12 cellular contexts compared by ENCODE assay signal in genomic region chr4:88533937-88534750, GRCh38. TPM values are rescaled to one million over a fixed set of nuclear protein-coding genes. Genes with fewer than 3 reads are reported as not detected.
A peak's percentile ranks its signal among the peaks of the same experiment; 100 is the strongest.
DNase-seq lines count a peak whose midpoint lies in the region; FAIRE-seq and TF ChIP-seq lines count a peak whose summit lies in the region.
"Had no signal": no experiment of that assay in that cellular context is flagged by ENCODE, and none has a peak within 500 bp of the region (broad histone marks: within the 10 kb centered on the region; RNA-seq: fewer than 3 reads in every experiment).

No MANE protein-coding gene starts in this region.

- H3K4me3 Mint-ChIP-seq in activated CD4-positive, alpha-beta T cell treated with anti-CD3 and anti-CD28 coated beads, Interleukin-2, amount 10 ng/mL, durations not matched to agents 24 days and 14 days, result no peak overlapping the region
- H3K4me3 Mint-ChIP-seq: natural killer cell; stimulated activated naive B cell treated with anti-CD40 and anti-IgM and Interleukin-4, amounts not matched to agents 10 μg/mL and 1 μg/mL and 100 μg/mL, for 72 hours had no signal

- peak overlapping the region; percentile 81 for H3K9ac ChIP-seq in endothelial cell of umbilical vein (replicated peaks; ENCODE audit: extremely low read depth, insufficient read depth, low read length)

- H3K9me3 ChIP-seq in endothelial cell of umbilical vein (replicated peaks; ENCODE audit: control insufficient read depth, insufficient read depth, low read length) (no peaks in the 10 kb centered on the region), osteoblast (ENCODE audit: low read depth, low read length) (no peaks in the 10 kb centered on the region), prostate gland (no peaks in the 10 kb centered on the region)

- H3K27ac Mint-ChIP-seq in activated CD4-positive, alpha-beta T cell treated with anti-CD3 and anti-CD28 coated beads, Interleukin-2, amount 10 ng/mL, durations not matched to agents 24 days and 14 days, result no peak overlapping the region
- H3K27ac Mint-ChIP-seq: natural killer cell; stimulated activated naive B cell treated with anti-CD40 and anti-IgM and Interleukin-4, amounts not matched to agents 10 μg/mL and 1 μg/mL and 100 μg/mL, for 72 hours had no signal

- H3K4me3 ChIP-seq in endothelial cell of umbilical vein (replicated peaks in 1 of 3; ENCODE audit: insufficient read depth in 1 of 3, low read depth in 1 of 3, low read length in 3 of 3), result peak overlapping the region in 1 of 3 experiments; percentile 35
- H3K4me3 ChIP-seq in osteoblast (ENCODE audit: insufficient read depth, low read length), result peak overlapping the region; percentile 56
- no peak overlapping the region for H3K4me3 ChIP-seq in prostate gland

- TF ChIP-seq POLR2A in endothelial cell of umbilical vein (IDR thresholded peaks at IDR 0.05; ENCODE audit: low read depth, low read length) (no peak), prostate gland (IDR thresholded peaks at IDR 0.05) (no peak)

- no peaks in the 10 kb centered on the region for H3K27me3 ChIP-seq in endothelial cell of umbilical vein (ENCODE audit: control insufficient read depth in 2 of 2, insufficient read depth in 2 of 2, low read length in 2 of 2)
- no peaks in the 10 kb centered on the region for H3K27me3 ChIP-seq in osteoblast (ENCODE audit: insufficient read depth, low read length)
- H3K27me3 ChIP-seq in prostate gland (replicated peaks; ENCODE audit: insufficient read depth), result no peaks in the 10 kb centered on the region

- no peaks in the 10 kb centered on the region for H3K9me3 Mint-ChIP-seq in activated CD4-positive, alpha-beta T cell treated with anti-CD3 and anti-CD28 coated beads, Interleukin-2, amount 10 ng/mL, durations not matched to agents 24 days and 14 days
- H3K9me3 Mint-ChIP-seq: natural killer cell; stimulated activated naive B cell treated with anti-CD40 and anti-IgM and Interleukin-4, amounts not matched to agents 10 μg/mL and 1 μg/mL and 100 μg/mL, for 72 hours had no signal

- H4K20me1 ChIP-seq in endothelial cell of umbilical vein (replicated peaks; ENCODE audit: control insufficient read depth, extremely low read depth, insufficient read depth, low read length), result no peaks in the 10 kb centered on the region
- no peaks in the 10 kb centered on the region for H4K20me1 ChIP-seq in osteoblast (ENCODE audit: insufficient read depth, low read length)

- POLR2A ChIA-PET in endothelial cell of umbilical vein (lab: Charles Lee), result no interaction called here

- CTCF ChIA-PET in endothelial cell of umbilical vein (lab: Charles Lee), result interaction anchor here (0.9 to 16.6 kb wide), 13 partner anchors 11 to 490 kb away, joined by 3 to 368 read pairs (median 4); partner anchors contain the start of gene PYURF

- 59% methylated on average over 4 of the region's 4 CpGs for WGBS in prostate gland

- DNase-seq in GM04503 (ENCODE audit: low read depth), result peak; percentile 81
- DNase-seq in RKO (ENCODE audit: low spot score), result peak; percentile 99
- peak; percentile 83 for DNase-seq in endothelial cell of umbilical vein (ENCODE audit: low read depth, low spot score)
- peak; percentile 62 for DNase-seq in osteoblast (ENCODE audit: insufficient read length, low spot score, missing footprints)
- DNase-seq in HT-29 (ENCODE audit: low spot score), result no peak
- DNase-seq in activated CD4-positive, alpha-beta T cell treated with anti-CD3 and anti-CD28 coated beads, Interleukin-2, amount 10 ng/mL, durations not matched to agents 24 days and 14 days, result no peak
- no peak for DNase-seq in prostate gland (ENCODE audit: low spot score)
- no peak for DNase-seq in NCI-H2029 treated with DMSO at 0.1 percent for 48 hours (lab: John Stamatoyannopoulos, UW)
- DNase-seq: natural killer cell; NCI-H1092 treated with DMSO at 0.1 percent for 48 hours; stimulated activated naive B cell treated with anti-CD40 and anti-IgM and Interleukin-4, amounts not matched to agents 10 μg/mL and 1 μg/mL and 100 μg/mL, for 72 hours; T1000 had no signal

- no peaks in the 10 kb centered on the region for H3K36me3 Mint-ChIP-seq in activated CD4-positive, alpha-beta T cell treated with anti-CD3 and anti-CD28 coated beads, Interleukin-2, amount 10 ng/mL, durations not matched to agents 24 days and 14 days (ENCODE audit: low read depth)
- H3K36me3 Mint-ChIP-seq: natural killer cell; stimulated activated naive B cell treated with anti-CD40 and anti-IgM and Interleukin-4, amounts not matched to agents 10 μg/mL and 1 μg/mL and 100 μg/mL, for 72 hours had no signal

- TF ChIP-seq CTCF in endothelial cell of umbilical vein (IDR thresholded peaks at IDR 0.05; ENCODE audit: extremely low read depth in 1 of 2, insufficient read depth in 1 of 2, low read depth in 1 of 2, low read length in 2 of 2), result no peak
- no peak for TF ChIP-seq CTCF in osteoblast (IDR thresholded peaks at IDR 0.05; ENCODE audit: extremely low read depth, low read depth, low read length)
- TF ChIP-seq CTCF in prostate gland (IDR thresholded peaks at IDR 0.05), result no peak

- dilution Hi-C loops in endothelial cell of umbilical vein (cut with MboI; ENCODE audit: extremely low pct_ligation_motif_present, low sequenced_read_pairs), result no loop called here

- no peaks in the 10 kb centered on the region for H3K27me3 Mint-ChIP-seq in activated CD4-positive, alpha-beta T cell treated with anti-CD3 and anti-CD28 coated beads, Interleukin-2, amount 10 ng/mL, durations not matched to agents 24 days and 14 days

- peaks cover 38% of the 10 kb centered on the region for H3K4me1 ChIP-seq in endothelial cell of umbilical vein (ENCODE audit: control insufficient read depth, extremely low read depth, insufficient read depth, low read length)
- peaks cover 24% of the 10 kb centered on the region for H3K4me1 ChIP-seq in osteoblast (ENCODE audit: insufficient read depth, low read length)
- no peaks in the 10 kb centered on the region for H3K4me1 ChIP-seq in prostate gland (replicated peaks)

- H2AFZ ChIP-seq in endothelial cell of umbilical vein (ENCODE audit: low read depth, low read length), result no peak overlapping the region
- peak overlapping the region; percentile 42 for H2AFZ ChIP-seq in osteoblast (ENCODE audit: low read length)

- H3K79me2 ChIP-seq in endothelial cell of umbilical vein (ENCODE audit: control insufficient read depth, insufficient read depth, low read length), result no peaks in the 10 kb centered on the region
- H3K79me2 ChIP-seq in osteoblast (ENCODE audit: insufficient read depth, low read length), result no peaks in the 10 kb centered on the region

- H3K27ac ChIP-seq in endothelial cell of umbilical vein (ENCODE audit: insufficient read depth, low read depth, low read length) (peak overlapping the region; percentile 98), osteoblast (ENCODE audit: low read depth, low read length) (peak overlapping the region; percentile 100), prostate gland (no peak overlapping the region)

- peak; percentile 96 for FAIRE-seq in endothelial cell of umbilical vein (lab: Jason Lieb, UNC)

- peaks cover 6% of the 10 kb centered on the region for H3K4me1 Mint-ChIP-seq in activated CD4-positive, alpha-beta T cell treated with anti-CD3 and anti-CD28 coated beads, Interleukin-2, amount 10 ng/mL, durations not matched to agents 24 days and 14 days

- H3K36me3 ChIP-seq in endothelial cell of umbilical vein (ENCODE audit: control insufficient read depth in 2 of 2, extremely low read depth in 1 of 2, insufficient read depth in 2 of 2, low read length in 2 of 2), result no peaks in the 10 kb centered on the region
- no peaks in the 10 kb centered on the region for H3K36me3 ChIP-seq in osteoblast (ENCODE audit: insufficient read depth, low read length)
- no peaks in the 10 kb centered on the region for H3K36me3 ChIP-seq in prostate gland

- BruUV-seq in endothelial cell of umbilical vein (replicated peaks; lab: Mats Ljungman, UMichigan), result TSS peak; percentile 88

- intact Hi-C loops in endothelial cell of umbilical vein (cut with micrococcal nuclease) (loop anchor here (1.0 to 10.0 kb wide), 5 partner anchors 11 to 581 kb away; partner anchors contain the start of genes PYURF and TIGD2), prostate gland (cut with DNase I) (loop anchor here (10.0 kb wide), 1 partner anchor 491 kb away; no protein-coding TSS in a partner anchor)
- intact Hi-C loops in activated CD4-positive, alpha-beta T cell treated with anti-CD3 and anti-CD28 coated beads, Interleukin-2, amount 10 ng/mL, durations not matched to agents 24 days and 14 days (cut with micrococcal nuclease), result no loop called here

- peak overlapping the region; percentile 80 for H3K4me2 ChIP-seq in endothelial cell of umbilical vein (ENCODE audit: insufficient read depth, low read length)
- H3K4me2 ChIP-seq in osteoblast (ENCODE audit: insufficient read depth, low read length), result peak overlapping the region; percentile 89

- H3K9me1 ChIP-seq in endothelial cell of umbilical vein (replicated peaks; ENCODE audit: control insufficient read depth, extremely low read depth, insufficient read depth, low read length), result no peaks in the 10 kb centered on the region

RNA-seq across cellular contexts. Expression of gene PYURF, which starts 10.6 kb away (rescaled TPM):
- total RNA-seq in endothelial cell of umbilical vein, result 79.7 and 81.8 TPM in 2 replicates
- 45.0 and 59.1 TPM in 2 replicates for polyA plus RNA-seq in endothelial cell of umbilical vein
- polyA plus RNA-seq in endothelial cell of umbilical vein (2011; cell fraction: cytosol; rRNA removed), result 48.0 and 48.6 TPM in 2 replicates
- 13.5 and 20.1 TPM in 2 replicates for polyA plus RNA-seq in endothelial cell of umbilical vein (2011; cell fraction: nucleus; rRNA removed)
- 82.9 and 119 TPM in 2 replicates for polyA plus RNA-seq in endothelial cell of umbilical vein (2012)
- polyA minus RNA-seq in endothelial cell of umbilical vein, result 24.0 and 27.8 TPM in 2 replicates
- 16.6 TPM for polyA minus RNA-seq in endothelial cell of umbilical vein (2011; cell fraction: cytosol; rRNA and poly(A)+ RNA removed)
- 6.7 and 8.7 TPM in 2 replicates for polyA minus RNA-seq in endothelial cell of umbilical vein (2011; cell fraction: nucleus; rRNA and poly(A)+ RNA removed)
- total RNA-seq in osteoblast, result 55.7 and 60.1 TPM in 2 replicates
- 78.9 and 86.0 TPM in 2 replicates for total RNA-seq in HT-29 (2014; rRNA removed; shearing (Covaris generic))
- 54.6 and 57.0 TPM in 2 replicates for total RNA-seq in activated CD4-positive, alpha-beta T cell treated with anti-CD3 and anti-CD28 coated beads, Interleukin-2, amount 10 ng/mL, durations not matched to agents 24 days and 14 days
- total RNA-seq in prostate gland, result 100 to 1,000 TPM in 1 of 2 donors, 10 to 100 TPM in 1; 84.5 to 133 TPM

RNA-seq across cellular contexts. Expression of gene HERC3, which starts 58.1 kb away (rescaled TPM):
- 21.2 and 25.6 TPM in 2 replicates for total RNA-seq in endothelial cell of umbilical vein
- polyA plus RNA-seq in endothelial cell of umbilical vein, result 4.3 and 6.3 TPM in 2 replicates
- polyA plus RNA-seq in endothelial cell of umbilical vein (2011; cell fraction: cytosol; rRNA removed), result 6.6 and 7.0 TPM in 2 replicates
- 12.9 and 18.7 TPM in 2 replicates for polyA plus RNA-seq in endothelial cell of umbilical vein (2011; cell fraction: nucleus; rRNA removed)
- 12.2 and 15.4 TPM in 2 replicates for polyA plus RNA-seq in endothelial cell of umbilical vein (2012)
- polyA minus RNA-seq in endothelial cell of umbilical vein, result 25.6 and 26.1 TPM in 2 replicates
- polyA minus RNA-seq in endothelial cell of umbilical vein (2011; cell fraction: cytosol; rRNA and poly(A)+ RNA removed), result 5.1 TPM
- 29.2 and 41.4 TPM in 2 replicates for polyA minus RNA-seq in endothelial cell of umbilical vein (2011; cell fraction: nucleus; rRNA and poly(A)+ RNA removed)
- 15.6 and 15.9 TPM in 2 replicates for total RNA-seq in osteoblast
- total RNA-seq in HT-29 (2014; rRNA removed; shearing (Covaris generic)), result 1.8 and 5.0 TPM in 2 replicates
- 18.8 and 18.9 TPM in 2 replicates for total RNA-seq in activated CD4-positive, alpha-beta T cell treated with anti-CD3 and anti-CD28 coated beads, Interleukin-2, amount 10 ng/mL, durations not matched to agents 24 days and 14 days
- 10 to 100 TPM; 36.5 to 42.2 TPM for total RNA-seq in prostate gland

Comparison
In these comparisons a context has a peak if more than half of its experiments do, and no peak if none do; other contexts are left out.
1. DNase-seq: peak in GM04503 (single experiment), RKO (single experiment), endothelial cell of umbilical vein (single experiment) and osteoblast (single experiment); none in HT-29 (single experiment), activated CD4-positive, alpha-beta T cell treated with anti-CD3 and anti-CD28 coated beads, Interleukin-2, amount 10 ng/mL, durations not matched to agents 24 days and 14 days (single experiment), prostate gland (single experiment) and NCI-H2029 treated with DMSO at 0.1 percent for 48 hours (single experiment).
2. H3K27ac ChIP-seq: peak in endothelial cell of umbilical vein (single experiment) and osteoblast (single experiment); none in prostate gland (0 of 2).